ENCODE assay signal across 8 cellular contexts in genomic region chr4:73573794-73574528, GRCh38. TPM values are rescaled to one million over a fixed set of nuclear protein-coding genes. Genes with fewer than 3 reads are reported as not detected.
A peak's percentile ranks its signal among the peaks of the same experiment; 100 is the strongest.
DNase-seq lines count a peak whose midpoint lies in the region; ATAC-seq, FAIRE-seq and TF ChIP-seq lines count a peak whose summit lies in the region.

No MANE protein-coding gene starts in this region.

- peak; percentile 92 for FAIRE-seq in GM12892 (lab: Jason Lieb, UNC)

- H3K4me3 ChIP-seq in AG09309 (ENCODE audit: control insufficient read depth, low read depth, low read length) (no peak overlapping the region), epithelial cell of esophagus (ENCODE audit: low read length) (no peak overlapping the region)

- peak; percentile 44 for DNase-seq in AG09309 (ENCODE audit: low read depth)
- peak; percentile 4 for DNase-seq in GM12892 (ENCODE audit: insufficient read length)
- DNase-seq in NCI-H1048 (lab: John Stamatoyannopoulos, UW): peak; percentile 63
- peak; percentile 84 for DNase-seq in SK-MEL-5 (ENCODE audit: low read depth, low spot score)
- peak; percentile 83 for DNase-seq in epithelial cell of esophagus (ENCODE audit: low read depth)
- peak; percentile 51 for DNase-seq in mucosa of gallbladder (ENCODE audit: low spot score)
- DNase-seq in GF-D8 (lab: John Stamatoyannopoulos, UW): no peak

- in situ Hi-C loops in SK-MEL-5 (cut with HindIII; ENCODE audit: low pct_unique_long_range_greater_than_20kb, low sequenced_read_pairs): no loop called here

- peak; percentile 72 for ATAC-seq in HG02623 (IDR thresholded peaks at IDR 0.05; ENCODE audit: unreplicated experiment)

- TF ChIP-seq CTCF in AG09309 (IDR thresholded peaks at IDR 0.05; ENCODE audit: control insufficient read depth, insufficient read depth, low read depth, low read length, missing control alignments) (peak; percentile 91), epithelial cell of esophagus (IDR thresholded peaks at IDR 0.05; ENCODE audit: insufficient read depth, low read depth, low read length, missing control alignments) (peak; percentile 96)

- TF ChIP-seq POLR2A in GM12892 (IDR thresholded peaks at IDR 0.05; ENCODE audit: low read depth, low read length): no peak

RNA-seq across cellular contexts. Expression of gene RASSF6, which starts 46.3 kb away (rescaled TPM):
- polyA plus RNA-seq in GM12892 (2012; ENCODE audit: missing spikeins): 0.83 TPM
- total RNA-seq in SK-MEL-5 (2014; rRNA removed; shearing (Covaris generic)): not detected in 2 replicates
- not detected in 2 replicates for polyA plus RNA-seq in SK-MEL-5 (2015; cell fraction: cytosol; rRNA removed)
- polyA plus RNA-seq in SK-MEL-5 (2015; cell fraction: nucleus; rRNA removed): not detected in 2 replicates
- 20.1 TPM for total RNA-seq in mucosa of gallbladder

Comparison
In these comparisons a context has a peak if more than half of its experiments do, and no peak if none do; other contexts are left out.
1. RNA of gene RASSF6, which starts 46.3 kb away (total RNA-seq): 20.1 TPM in mucosa of gallbladder (single experiment); not detected in SK-MEL-5; every median in the first group is over 10 times any median in the second.